18 cellular contexts compared by ENCODE assay signal in genomic region chr5:67476531-67476930, GRCh38.
DNase-seq lines count a peak whose midpoint lies in the region; ATAC-seq and TF ChIP-seq lines count a peak whose summit lies in the region.
"Had no signal": no experiment of that assay in that cellular context is flagged by ENCODE, and none has a peak within 500 bp of the region (broad histone marks: within the 10 kb centered on the region; RNA-seq: fewer than 3 reads in every experiment).

No MANE protein-coding gene starts in this region.

- no peaks in the 10 kb centered on the region for H3K9me3 ChIP-seq in adipocyte (ENCODE audit: control insufficient read depth, low read length)
- no peaks in the 10 kb centered on the region for H3K9me3 ChIP-seq in vagina
- H3K9me3 ChIP-seq: pancreas had no signal

- no peak overlapping the region for H3K4me3 Mint-ChIP-seq in activated CD4-positive, alpha-beta T cell treated with anti-CD3 and anti-CD28 coated beads for 36 hours
- H3K4me3 Mint-ChIP-seq: activated T-helper 1 cell treated with anti-CD3 and anti-CD28 coated beads, Interleukin-12 subunit alpha, Interleukin-12 subunit beta, Interleukin-2, Interleukin-4 antibody, amounts not matched to agents 30 ng/mL and 10 ng/mL and 1 ng/mL, durations not matched to agents 14 hours and 24 hours and 36 hours; naive B cell; T-cell had no signal

- no peak for TF ChIP-seq CTCF in vagina (IDR thresholded peaks at IDR 0.05)

- peaks cover 9% of the 10 kb centered on the region for H3K4me1 ChIP-seq in adipocyte (ENCODE audit: control insufficient read depth, insufficient read depth, low read length)
- H3K4me1 ChIP-seq in vagina, result peaks cover 8% of the 10 kb centered on the region
- H3K4me1 ChIP-seq: pancreas had no signal

- H3K36me3 Mint-ChIP-seq in activated CD4-positive, alpha-beta T cell treated with anti-CD3 and anti-CD28 coated beads for 36 hours (ENCODE audit: low read depth), result no peaks in the 10 kb centered on the region

- TF ChIP-seq POLR2A in vagina (IDR thresholded peaks at IDR 0.05), result no peak

- no peak overlapping the region for H3K9ac ChIP-seq in adipocyte (ENCODE audit: low read length)

- no peak for DNase-seq in activated CD4-positive, alpha-beta T cell treated with anti-CD3 and anti-CD28 coated beads for 36 hours
- DNase-seq in activated CD4-positive, alpha-beta T cell treated with anti-CD3 and anti-CD28 coated beads, Interleukin-2, amount 50 U/mL, for 4 hours, result no peak
- DNase-seq in adipocyte (ENCODE audit: low read depth) (peak; percentile 86), foreskin melanocyte (peak; percentile 96), vagina (ENCODE audit: extremely low spot score in 2 of 2) (no peak), hypothalamus (lab: John Stamatoyannopoulos, UW) (no peak), pons (ENCODE audit: low spot score) (no peak), GM03348 (ENCODE audit: low spot score) (no peak)
- DNase-seq: DMS79; effector CD4-positive, alpha-beta T cell; naive B cell; NCI-H1694 treated with DMSO at 0.1 percent for 48 hours; NK-92 treated with Interleukin-12 subunit alpha and Interleukin-12 subunit beta, amount 100 ng/mL, for 24 hours; pancreas; T-cell had no signal

- peak; percentile 44 for ATAC-seq in activated CD4-positive, alpha-beta T cell treated with anti-CD3 and anti-CD28 coated beads for 36 hours
- ATAC-seq: pancreas had no signal

- H3K27ac ChIP-seq in vagina, result peak overlapping the region; percentile 34
- H3K27ac ChIP-seq: cardiac muscle cell, pancreas, VCaP had no signal

- H3K4me3 ChIP-seq in adipocyte (ENCODE audit: low read length) (no peak overlapping the region), vagina (no peak overlapping the region)
- H3K4me3 ChIP-seq: cardiac muscle cell, pancreas had no signal

- intact Hi-C loops in activated CD4-positive, alpha-beta T cell treated with anti-CD3 and anti-CD28 coated beads for 36 hours (cut with DNase I, micrococcal nuclease), result no loop called here
- intact Hi-C loops in vagina (cut with DNase I), result no loop called here

- POLR2A ChIA-PET in activated CD4-positive, alpha-beta T cell treated with anti-CD3 and anti-CD28 coated beads for 36 hours (lab: Charles Lee), result no interaction called here

- H3K4me1 Mint-ChIP-seq in activated CD4-positive, alpha-beta T cell treated with anti-CD3 and anti-CD28 coated beads for 36 hours, result peaks cover 8% of the 10 kb centered on the region
- H3K4me1 Mint-ChIP-seq: naive B cell had no signal

- H3K9me3 Mint-ChIP-seq in activated CD4-positive, alpha-beta T cell treated with anti-CD3 and anti-CD28 coated beads for 36 hours (ENCODE audit: low read depth), result peaks cover 2% of the 10 kb centered on the region
- H3K9me3 Mint-ChIP-seq: activated T-helper 1 cell treated with anti-CD3 and anti-CD28 coated beads, Interleukin-12 subunit alpha, Interleukin-12 subunit beta, Interleukin-2, Interleukin-4 antibody, amounts not matched to agents 30 ng/mL and 10 ng/mL and 1 ng/mL, durations not matched to agents 14 hours and 24 hours and 36 hours; T-cell had no signal

- peaks cover 7% of the 10 kb centered on the region for H3K27me3 Mint-ChIP-seq in activated CD4-positive, alpha-beta T cell treated with anti-CD3 and anti-CD28 coated beads for 36 hours

- no peaks in the 10 kb centered on the region for H3K36me3 ChIP-seq in adipocyte (ENCODE audit: control insufficient read depth, insufficient read depth, low read length, severe bottlenecking)
- no peaks in the 10 kb centered on the region for H3K36me3 ChIP-seq in vagina
- H3K36me3 ChIP-seq: cardiac muscle cell, pancreas had no signal

- CTCF ChIA-PET in activated CD4-positive, alpha-beta T cell treated with anti-CD3 and anti-CD28 coated beads for 36 hours (lab: Charles Lee), result no interaction called here

- H3K27me3 ChIP-seq in adipocyte (replicated peaks; ENCODE audit: control insufficient read depth, insufficient read depth, low read length), result no peaks in the 10 kb centered on the region
- no peaks in the 10 kb centered on the region for H3K27me3 ChIP-seq in vagina
- H3K27me3 ChIP-seq: cardiac muscle cell, pancreas had no signal

- H3K27ac Mint-ChIP-seq in activated CD4-positive, alpha-beta T cell treated with anti-CD3 and anti-CD28 coated beads for 36 hours, result no peak overlapping the region
- H3K27ac Mint-ChIP-seq: activated T-helper 1 cell treated with anti-CD3 and anti-CD28 coated beads, Interleukin-12 subunit alpha, Interleukin-12 subunit beta, Interleukin-2, Interleukin-4 antibody, amounts not matched to agents 30 ng/mL and 10 ng/mL and 1 ng/mL, durations not matched to agents 14 hours and 24 hours and 36 hours; naive B cell; T-cell had no signal

Comparison
In these comparisons a context has a peak if more than half of its experiments do, and no peak if none do; other contexts are left out.
1. DNase-seq: peak in adipocyte (single experiment) and foreskin melanocyte (single experiment); none in activated CD4-positive, alpha-beta T cell treated with anti-CD3 and anti-CD28 coated beads for 36 hours (single experiment), activated CD4-positive, alpha-beta T cell treated with anti-CD3 and anti-CD28 coated beads, Interleukin-2, amount 50 U/mL, for 4 hours (0 of 2), vagina (0 of 2), hypothalamus (0 of 51), pons (single experiment) and GM03348 (single experiment).